In the genomic region with DNA sequence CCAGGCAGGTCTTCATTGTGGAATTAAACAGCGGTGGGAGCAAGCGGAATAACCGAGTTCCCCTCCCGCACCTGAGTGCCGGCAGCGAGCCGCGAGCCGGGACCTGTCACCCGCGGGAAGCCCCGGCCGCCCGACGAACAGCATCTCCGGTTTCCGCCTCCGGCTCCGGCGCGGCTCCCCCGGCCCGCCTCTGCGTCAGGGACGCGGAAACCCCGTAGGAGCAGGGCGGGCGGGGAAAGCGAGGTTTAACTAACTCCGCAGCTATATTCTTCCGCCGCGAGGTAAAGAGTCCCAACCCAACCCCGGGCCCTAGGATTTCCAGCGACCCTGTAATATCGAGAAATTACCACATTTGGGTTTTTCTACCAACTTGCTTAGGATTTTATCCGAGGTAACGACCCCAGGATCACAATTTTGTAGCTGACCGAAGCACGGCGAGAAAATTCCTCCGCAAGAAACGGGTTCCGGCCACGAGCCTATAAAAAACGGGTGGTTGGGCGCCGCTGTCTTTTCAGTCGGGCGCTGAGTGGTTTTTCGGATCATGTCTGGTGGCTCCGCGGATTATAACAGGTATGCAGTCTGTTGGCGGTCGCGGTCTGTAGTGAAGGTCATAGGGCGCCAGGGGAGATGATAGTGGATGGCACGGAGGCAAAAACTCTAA, we compare ENCODE assay signal across 1 cellular context.
TF ChIP-seq lines count a peak whose summit lies in the region.

A gene (plus strand): TSS at position 508 of the 661 bp plus-strand sequence. CDS start 34 bp downstream, at position 542.

TF ChIP-seq in HEK293, 187 proteins besides CTCF, POLR2A, EP300 and RAD21 (continued from another document and continues in another):
- TF ChIP-seq ZNF184 (tag by site-specific recombination; IDR thresholded peaks at IDR 0.05) (0 out of 2 replicates have a peak, but pooled peaks have one; percentile 48), ZNF623 (tag by site-specific recombination; IDR thresholded peaks at IDR 0.05) (peak; percentile 21; the same call in 1 of the 2 replicates), ZSCAN23 (tag by site-specific recombination; IDR thresholded peaks at IDR 0.05) (0 out of 2 replicates have a peak, but pooled peaks have one; percentile 50), ZNF266 (tag by site-specific recombination; IDR thresholded peaks at IDR 0.05; ENCODE audit: low read depth) (no peak), GLIS1 (tag by site-specific recombination; IDR thresholded peaks at IDR 0.05) (peak; percentile 75), KLF7 (tag by site-specific recombination; IDR thresholded peaks at IDR 0.05; ENCODE audit: borderline replicate concordance) (peak; percentile 86), ZNF423 (tag by site-specific recombination; IDR thresholded peaks at IDR 0.05) (no peak), ZNF707 (tag by site-specific recombination; IDR thresholded peaks at IDR 0.05) (no peak), ZNF510 (tag by site-specific recombination; IDR thresholded peaks at IDR 0.05; ENCODE audit: insufficient replicate concordance) (no peak), ZNF544 (tag by site-specific recombination; IDR thresholded peaks at IDR 0.05) (no peak), SALL2 (tag by site-specific recombination; IDR thresholded peaks at IDR 0.05; ENCODE audit: borderline replicate concordance) (peak; percentile 74; the same call in 1 of the 2 replicates), ZFP3 (tag by site-specific recombination; IDR thresholded peaks at IDR 0.05; ENCODE audit: low read depth) (no peak), IKZF3 (tag by site-specific recombination; IDR thresholded peaks at IDR 0.05) (peak; percentile 50; the same call in 1 of the 2 replicates), ZBTB48 (tag by site-specific recombination; IDR thresholded peaks at IDR 0.05) (no peak), ZNF791 (tag by site-specific recombination; IDR thresholded peaks at IDR 0.05) (no peak), ZBTB1 (tag by site-specific recombination; IDR thresholded peaks at IDR 0.05) (no peak), ZNF391 (tag by site-specific recombination; IDR thresholded peaks at IDR 0.05; ENCODE audit: borderline replicate concordance, low read depth) (peak; percentile 14; the same call in 1 of the 2 replicates), ZNF10 (tag by site-specific recombination; IDR thresholded peaks at IDR 0.05) (no peak), KLF9 (tag by site-specific recombination; IDR thresholded peaks at IDR 0.05; ENCODE audit: low read depth) (peak; percentile 53; the same call in 1 of the 2 replicates), ZNF19 (tag by site-specific recombination; IDR thresholded peaks at IDR 0.05; ENCODE audit: low read depth) (no peak), ZNF146 (tag by site-specific recombination; IDR thresholded peaks at IDR 0.05) (peak; percentile 60), ZNF626 (tag by site-specific recombination; IDR thresholded peaks at IDR 0.05) (peak; percentile 85; the same call in 1 of the 2 replicates), ZNF16 (tag by site-specific recombination; IDR thresholded peaks at IDR 0.05; ENCODE audit: low read depth) (no peak), ZBTB20 (tag by site-specific recombination; IDR thresholded peaks at IDR 0.05) (no peak; the same call in 1 of the 2 replicates), PRDM1 (tag by site-specific recombination; IDR thresholded peaks at IDR 0.05) (peak; percentile 62), ZNF585B (tag by site-specific recombination; IDR thresholded peaks at IDR 0.05) (no peak), ZXDB (tag by site-specific recombination; IDR thresholded peaks at IDR 0.05) (peak; percentile 100), ZNF548 (tag by site-specific recombination; IDR thresholded peaks at IDR 0.05) (no peak), ZFP41 (tag by site-specific recombination; IDR thresholded peaks at IDR 0.05; ENCODE audit: borderline replicate concordance) (no peak), ZFP37 (tag by site-specific recombination; IDR thresholded peaks at IDR 0.05) (peak; percentile 61; the same call in 1 of the 2 replicates), ZNF560 (tag by site-specific recombination; IDR thresholded peaks at IDR 0.05; ENCODE audit: borderline replicate concordance) (no peak), ZBTB17 (tag by site-specific recombination; IDR thresholded peaks at IDR 0.05) (peak; percentile 44; the same call in 1 of the 2 replicates), ZNF777 (tag by site-specific recombination; IDR thresholded peaks at IDR 0.05; ENCODE audit: borderline replicate concordance) (peak; percentile 36; the same call in 1 of the 2 replicates), ZNF610 (tag by site-specific recombination; IDR thresholded peaks at IDR 0.05; ENCODE audit: borderline replicate concordance) (no peak), GFI1B (tag by site-specific recombination; IDR thresholded peaks at IDR 0.05) (no peak), ZNF473 (tag by site-specific recombination; IDR thresholded peaks at IDR 0.05) (no peak), GLIS2 (tag by site-specific recombination; IDR thresholded peaks at IDR 0.05) (peak; percentile 73), SETDB1 (IDR thresholded peaks at IDR 0.05; ENCODE audit: insufficient read length, low read length) (peak; percentile 38), ZNF596 (tag by site-specific recombination; IDR thresholded peaks at IDR 0.05) (peak; percentile 20; the same call in 1 of the 2 replicates)
- TF ChIP-seq, protein P1, sequence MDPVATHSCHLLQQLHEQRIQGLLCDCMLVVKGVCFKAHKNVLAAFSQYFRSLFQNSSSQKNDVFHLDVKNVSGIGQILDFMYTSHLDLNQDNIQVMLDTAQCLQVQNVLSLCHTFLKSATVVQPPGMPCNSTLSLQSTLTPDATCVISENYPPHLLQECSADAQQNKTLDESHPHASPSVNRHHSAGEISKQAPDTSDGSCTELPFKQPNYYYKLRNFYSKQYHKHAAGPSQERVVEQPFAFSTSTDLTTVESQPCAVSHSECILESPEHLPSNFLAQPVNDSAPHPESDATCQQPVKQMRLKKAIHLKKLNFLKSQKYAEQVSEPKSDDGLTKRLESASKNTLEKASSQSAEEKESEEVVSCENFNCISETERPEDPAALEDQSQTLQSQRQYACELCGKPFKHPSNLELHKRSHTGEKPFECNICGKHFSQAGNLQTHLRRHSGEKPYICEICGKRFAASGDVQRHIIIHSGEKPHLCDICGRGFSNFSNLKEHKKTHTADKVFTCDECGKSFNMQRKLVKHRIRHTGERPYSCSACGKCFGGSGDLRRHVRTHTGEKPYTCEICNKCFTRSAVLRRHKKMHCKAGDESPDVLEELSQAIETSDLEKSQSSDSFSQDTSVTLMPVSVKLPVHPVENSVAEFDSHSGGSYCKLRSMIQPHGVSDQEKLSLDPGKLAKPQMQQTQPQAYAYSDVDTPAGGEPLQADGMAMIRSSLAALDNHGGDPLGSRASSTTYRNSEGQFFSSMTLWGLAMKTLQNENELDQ (tag by site-specific recombination; IDR thresholded peaks at IDR 0.05; ENCODE audit: low read depth), result no peak
- TF ChIP-seq, protein P2, sequence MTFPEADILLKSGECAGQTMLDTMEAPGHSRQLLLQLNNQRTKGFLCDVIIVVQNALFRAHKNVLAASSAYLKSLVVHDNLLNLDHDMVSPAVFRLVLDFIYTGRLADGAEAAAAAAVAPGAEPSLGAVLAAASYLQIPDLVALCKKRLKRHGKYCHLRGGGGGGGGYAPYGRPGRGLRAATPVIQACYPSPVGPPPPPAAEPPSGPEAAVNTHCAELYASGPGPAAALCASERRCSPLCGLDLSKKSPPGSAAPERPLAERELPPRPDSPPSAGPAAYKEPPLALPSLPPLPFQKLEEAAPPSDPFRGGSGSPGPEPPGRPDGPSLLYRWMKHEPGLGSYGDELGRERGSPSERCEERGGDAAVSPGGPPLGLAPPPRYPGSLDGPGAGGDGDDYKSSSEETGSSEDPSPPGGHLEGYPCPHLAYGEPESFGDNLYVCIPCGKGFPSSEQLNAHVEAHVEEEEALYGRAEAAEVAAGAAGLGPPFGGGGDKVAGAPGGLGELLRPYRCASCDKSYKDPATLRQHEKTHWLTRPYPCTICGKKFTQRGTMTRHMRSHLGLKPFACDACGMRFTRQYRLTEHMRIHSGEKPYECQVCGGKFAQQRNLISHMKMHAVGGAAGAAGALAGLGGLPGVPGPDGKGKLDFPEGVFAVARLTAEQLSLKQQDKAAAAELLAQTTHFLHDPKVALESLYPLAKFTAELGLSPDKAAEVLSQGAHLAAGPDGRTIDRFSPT (tag by site-specific recombination; IDR thresholded peaks at IDR 0.05), result 0 out of 2 replicates have a peak, but pooled peaks have one; percentile 25
- TF ChIP-seq, protein P3, sequence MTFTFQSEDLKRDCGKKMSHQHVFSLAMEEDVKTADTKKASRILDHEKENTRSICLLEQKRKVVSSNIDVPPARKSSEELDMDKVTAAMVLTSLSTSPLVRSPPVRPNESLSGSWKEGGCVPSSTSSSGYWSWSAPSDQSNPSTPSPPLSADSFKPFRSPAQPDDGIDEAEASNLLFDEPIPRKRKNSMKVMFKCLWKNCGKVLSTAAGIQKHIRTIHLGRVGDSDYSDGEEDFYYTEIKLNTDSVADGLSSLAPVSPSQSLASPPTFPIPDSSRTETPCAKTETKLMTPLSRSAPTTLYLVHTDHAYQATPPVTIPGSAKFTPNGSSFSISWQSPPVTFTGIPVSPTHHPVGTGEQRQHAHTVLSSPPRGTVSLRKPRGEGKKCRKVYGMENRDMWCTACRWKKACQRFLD (tag by site-specific recombination; IDR thresholded peaks at IDR 0.05), result no peak
- TF ChIP-seq, protein P4, sequence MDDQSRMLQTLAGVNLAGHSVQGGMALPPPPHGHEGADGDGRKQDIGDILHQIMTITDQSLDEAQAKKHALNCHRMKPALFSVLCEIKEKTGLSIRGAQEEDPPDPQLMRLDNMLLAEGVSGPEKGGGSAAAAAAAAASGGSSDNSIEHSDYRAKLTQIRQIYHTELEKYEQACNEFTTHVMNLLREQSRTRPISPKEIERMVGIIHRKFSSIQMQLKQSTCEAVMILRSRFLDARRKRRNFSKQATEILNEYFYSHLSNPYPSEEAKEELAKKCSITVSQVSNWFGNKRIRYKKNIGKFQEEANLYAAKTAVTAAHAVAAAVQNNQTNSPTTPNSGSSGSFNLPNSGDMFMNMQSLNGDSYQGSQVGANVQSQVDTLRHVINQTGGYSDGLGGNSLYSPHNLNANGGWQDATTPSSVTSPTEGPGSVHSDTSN (CRISPR knock-in tag; IDR thresholded peaks at IDR 0.05), result no peak
- TF ChIP-seq, protein P5, sequence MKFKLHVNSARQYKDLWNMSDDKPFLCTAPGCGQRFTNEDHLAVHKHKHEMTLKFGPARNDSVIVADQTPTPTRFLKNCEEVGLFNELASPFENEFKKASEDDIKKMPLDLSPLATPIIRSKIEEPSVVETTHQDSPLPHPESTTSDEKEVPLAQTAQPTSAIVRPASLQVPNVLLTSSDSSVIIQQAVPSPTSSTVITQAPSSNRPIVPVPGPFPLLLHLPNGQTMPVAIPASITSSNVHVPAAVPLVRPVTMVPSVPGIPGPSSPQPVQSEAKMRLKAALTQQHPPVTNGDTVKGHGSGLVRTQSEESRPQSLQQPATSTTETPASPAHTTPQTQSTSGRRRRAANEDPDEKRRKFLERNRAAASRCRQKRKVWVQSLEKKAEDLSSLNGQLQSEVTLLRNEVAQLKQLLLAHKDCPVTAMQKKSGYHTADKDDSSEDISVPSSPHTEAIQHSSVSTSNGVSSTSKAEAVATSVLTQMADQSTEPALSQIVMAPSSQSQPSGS (tag by site-specific recombination; IDR thresholded peaks at IDR 0.05; ENCODE audit: low read depth), result no peak
- TF ChIP-seq, protein P6, sequence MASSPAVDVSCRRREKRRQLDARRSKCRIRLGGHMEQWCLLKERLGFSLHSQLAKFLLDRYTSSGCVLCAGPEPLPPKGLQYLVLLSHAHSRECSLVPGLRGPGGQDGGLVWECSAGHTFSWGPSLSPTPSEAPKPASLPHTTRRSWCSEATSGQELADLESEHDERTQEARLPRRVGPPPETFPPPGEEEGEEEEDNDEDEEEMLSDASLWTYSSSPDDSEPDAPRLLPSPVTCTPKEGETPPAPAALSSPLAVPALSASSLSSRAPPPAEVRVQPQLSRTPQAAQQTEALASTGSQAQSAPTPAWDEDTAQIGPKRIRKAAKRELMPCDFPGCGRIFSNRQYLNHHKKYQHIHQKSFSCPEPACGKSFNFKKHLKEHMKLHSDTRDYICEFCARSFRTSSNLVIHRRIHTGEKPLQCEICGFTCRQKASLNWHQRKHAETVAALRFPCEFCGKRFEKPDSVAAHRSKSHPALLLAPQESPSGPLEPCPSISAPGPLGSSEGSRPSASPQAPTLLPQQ (tag by site-specific recombination; IDR thresholded peaks at IDR 0.05), result peak; percentile 66; the same call in 1 of the 2 replicates
- TF ChIP-seq, protein P7, sequence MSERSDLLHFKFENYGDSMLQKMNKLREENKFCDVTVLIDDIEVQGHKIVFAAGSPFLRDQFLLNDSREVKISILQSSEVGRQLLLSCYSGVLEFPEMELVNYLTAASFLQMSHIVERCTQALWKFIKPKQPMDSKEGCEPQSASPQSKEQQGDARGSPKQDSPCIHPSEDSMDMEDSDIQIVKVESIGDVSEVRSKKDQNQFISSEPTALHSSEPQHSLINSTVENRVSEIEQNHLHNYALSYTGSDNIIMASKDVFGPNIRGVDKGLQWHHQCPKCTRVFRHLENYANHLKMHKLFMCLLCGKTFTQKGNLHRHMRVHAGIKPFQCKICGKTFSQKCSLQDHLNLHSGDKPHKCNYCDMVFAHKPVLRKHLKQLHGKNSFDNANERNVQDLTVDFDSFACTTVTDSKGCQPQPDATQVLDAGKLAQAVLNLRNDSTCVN (tag by site-specific recombination; optimal IDR thresholded peaks at IDR 0.05), result peak; percentile 69
- TF ChIP-seq, protein P8, sequence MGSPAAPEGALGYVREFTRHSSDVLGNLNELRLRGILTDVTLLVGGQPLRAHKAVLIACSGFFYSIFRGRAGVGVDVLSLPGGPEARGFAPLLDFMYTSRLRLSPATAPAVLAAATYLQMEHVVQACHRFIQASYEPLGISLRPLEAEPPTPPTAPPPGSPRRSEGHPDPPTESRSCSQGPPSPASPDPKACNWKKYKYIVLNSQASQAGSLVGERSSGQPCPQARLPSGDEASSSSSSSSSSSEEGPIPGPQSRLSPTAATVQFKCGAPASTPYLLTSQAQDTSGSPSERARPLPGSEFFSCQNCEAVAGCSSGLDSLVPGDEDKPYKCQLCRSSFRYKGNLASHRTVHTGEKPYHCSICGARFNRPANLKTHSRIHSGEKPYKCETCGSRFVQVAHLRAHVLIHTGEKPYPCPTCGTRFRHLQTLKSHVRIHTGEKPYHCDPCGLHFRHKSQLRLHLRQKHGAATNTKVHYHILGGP (tag by site-specific recombination; IDR thresholded peaks at IDR 0.05), result no peak
- TF ChIP-seq, protein P9, sequence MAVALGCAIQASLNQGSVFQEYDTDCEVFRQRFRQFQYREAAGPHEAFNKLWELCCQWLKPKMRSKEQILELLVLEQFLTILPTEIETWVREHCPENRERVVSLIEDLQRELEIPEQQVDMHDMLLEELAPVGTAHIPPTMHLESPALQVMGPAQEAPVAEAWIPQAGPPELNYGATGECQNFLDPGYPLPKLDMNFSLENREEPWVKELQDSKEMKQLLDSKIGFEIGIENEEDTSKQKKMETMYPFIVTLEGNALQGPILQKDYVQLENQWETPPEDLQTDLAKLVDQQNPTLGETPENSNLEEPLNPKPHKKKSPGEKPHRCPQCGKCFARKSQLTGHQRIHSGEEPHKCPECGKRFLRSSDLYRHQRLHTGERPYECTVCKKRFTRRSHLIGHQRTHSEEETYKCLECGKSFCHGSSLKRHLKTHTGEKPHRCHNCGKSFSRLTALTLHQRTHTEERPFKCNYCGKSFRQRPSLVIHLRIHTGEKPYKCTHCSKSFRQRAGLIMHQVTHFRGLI (tag by site-specific recombination; IDR thresholded peaks at IDR 0.05), result peak; percentile 100
- TF ChIP-seq, protein P10, sequence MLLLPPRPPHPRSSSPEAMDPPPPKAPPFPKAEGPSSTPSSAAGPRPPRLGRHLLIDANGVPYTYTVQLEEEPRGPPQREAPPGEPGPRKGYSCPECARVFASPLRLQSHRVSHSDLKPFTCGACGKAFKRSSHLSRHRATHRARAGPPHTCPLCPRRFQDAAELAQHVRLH (tag by site-specific recombination; IDR thresholded peaks at IDR 0.05), result 0 out of 2 replicates have a peak, but pooled peaks have one; percentile 67
